2 cellular contexts compared by ENCODE assay signal in genomic region chr20:38063911-38064310, GRCh38.
TF ChIP-seq lines count a peak whose summit lies in the region.

No MANE protein-coding gene starts in this region.

TF ChIP-seq in GM12891, 5 proteins besides CTCF, POLR2A, EP300 and RAD21:
- TF ChIP-seq TAF1 (IDR thresholded peaks at IDR 0.05; ENCODE audit: low read depth, low read length) (no peak), POU2F2 (IDR thresholded peaks at IDR 0.05; ENCODE audit: low read depth, low read length) (no peak), POLR2AphosphoS5 (IDR thresholded peaks at IDR 0.05; ENCODE audit: low read depth, low read length) (no peak), SPI1 (IDR thresholded peaks at IDR 0.05; ENCODE audit: low read depth, low read length) (no peak), PAX5 (IDR thresholded peaks at IDR 0.05; ENCODE audit: insufficient read depth, low read length, severe bottlenecking) (no peak)

TF ChIP-seq in IMR-90, 13 proteins besides CTCF, POLR2A, EP300 and RAD21:
- TF ChIP-seq NFE2L2 (IDR thresholded peaks at IDR 0.05; ENCODE audit: low read depth, low read length) = no peak
- TF ChIP-seq MAFK (IDR thresholded peaks at IDR 0.05; ENCODE audit: low read depth, low read length) = no peak
- TF ChIP-seq CEBPB (IDR thresholded peaks at IDR 0.05; ENCODE audit: low read depth, low read length) = no peak
- no peak for TF ChIP-seq BHLHE40 (IDR thresholded peaks at IDR 0.05; ENCODE audit: low read depth, low read length)
- no peak for TF ChIP-seq MXI1 (IDR thresholded peaks at IDR 0.05; ENCODE audit: borderline replicate concordance, low read depth, low read length)
- no peak for TF ChIP-seq USF2 (IDR thresholded peaks at IDR 0.05; ENCODE audit: low read depth, low read length)
